Comparison of ENCODE assay signal across 23 cellular contexts in genomic region chr5:112948455-112948854, GRCh38.
"Had no signal": no experiment of that assay in that cellular context is flagged by ENCODE, and none has a peak within 500 bp of the region (broad histone marks: within the 10 kb centered on the region; RNA-seq: fewer than 3 reads in every experiment).

No MANE protein-coding gene starts in this region.

- H3K4me3 ChIP-seq: MG63, SJSA1 had no signal

- H3K27ac ChIP-seq: SJSA1, VCaP had no signal

- DNase-seq: activated CD4-positive, CD25-positive, alpha-beta regulatory T cell; activated CD8-positive, alpha-beta memory T cell treated with anti-CD3 and anti-CD28 coated beads, Interleukin-2, amount 50 U/mL, for 4 hours; activated CD8-positive, alpha-beta T cell treated with anti-CD3 and anti-CD28 coated beads for 36 hours; activated gamma-delta T cell treated with Interleukin-2 at 50 U/mL for 16 hours; activated naive CD4-positive, alpha-beta T cell treated with anti-CD3 and anti-CD28 coated beads, Interleukin-2, amount 10 ng/mL, durations not matched to agents 7 days and 5 days; activated naive CD8-positive, alpha-beta T cell treated with anti-CD3 and anti-CD28 coated beads for 36 hours; activated T-cell treated with anti-CD3 and anti-CD28 coated beads, Interleukin-2, amount 50 U/mL, for 72 hours; anterior cingulate cortex; cerebellar nuclear complex; MG63; MV-4-11; NCI-H1092 treated with DMSO at 0.1 percent for 48 hours; NCI-H1436; NCI-H187; NCI-H2081; NCI-H446; NCI-H524; PC-3; SHP77; T-helper 17 cell; T-helper 9 cell had no signal

- H3K9me3 ChIP-seq: MG63 had no signal

- ATAC-seq: activated CD8-positive, alpha-beta T cell treated with anti-CD3 and anti-CD28 coated beads for 36 hours; activated T-cell treated with anti-CD3 and anti-CD28 coated beads, Interleukin-2, amount 50 U/mL, for 72 hours; PC-3; T-helper 17 cell had no signal

- H3K4me1 ChIP-seq: SJSA1 had no signal
